In the genomic region with DNA sequence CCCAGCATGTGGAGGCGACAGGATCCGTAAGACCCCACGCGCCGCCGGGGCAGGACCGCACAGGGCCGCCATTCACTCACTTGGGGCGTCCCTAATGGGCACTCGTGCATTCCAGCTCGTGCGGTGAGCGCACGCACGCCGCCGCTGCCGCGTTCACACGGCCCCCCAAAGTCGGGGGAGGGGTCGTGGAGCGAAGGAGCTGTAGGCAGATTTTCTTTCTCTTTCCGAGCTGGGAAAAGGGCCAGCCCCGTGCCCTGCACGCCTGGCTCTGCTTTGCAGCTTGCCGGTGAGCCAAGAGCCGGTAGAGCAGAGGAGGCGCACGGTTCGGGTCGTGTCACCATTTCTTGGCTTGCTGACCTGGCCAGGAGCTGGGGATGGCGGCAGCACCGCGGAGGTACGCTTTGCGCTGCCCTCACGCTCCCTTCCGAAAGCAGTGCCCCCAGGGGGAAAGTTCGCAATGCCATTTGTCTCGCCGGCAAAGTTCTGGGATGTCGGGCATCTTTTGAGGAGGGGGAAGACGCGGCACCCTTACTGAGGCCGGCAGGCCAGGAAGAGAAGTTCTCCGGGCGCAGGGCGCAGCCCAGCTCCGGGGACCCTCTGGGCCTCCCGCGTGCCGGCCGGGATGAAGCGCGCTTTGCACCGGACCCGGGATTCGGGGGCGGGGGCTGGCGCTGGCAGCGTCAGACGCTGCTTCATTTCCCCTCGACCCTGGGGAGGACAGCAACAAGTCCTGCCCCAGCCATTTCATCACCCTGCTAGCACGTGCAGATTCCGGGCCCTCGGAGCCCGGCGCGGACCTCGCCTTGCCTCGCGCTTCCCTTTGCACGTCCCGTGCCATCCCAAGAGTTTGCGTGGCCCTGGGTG, we compare ENCODE assay signal across 1 cellular context.
TF ChIP-seq lines count a peak whose summit lies in the region.

No MANE protein-coding gene starts in this region.

TF ChIP-seq in IMR-90, 13 proteins besides CTCF, POLR2A, EP300 and RAD21:
- TF ChIP-seq, protein P1, sequence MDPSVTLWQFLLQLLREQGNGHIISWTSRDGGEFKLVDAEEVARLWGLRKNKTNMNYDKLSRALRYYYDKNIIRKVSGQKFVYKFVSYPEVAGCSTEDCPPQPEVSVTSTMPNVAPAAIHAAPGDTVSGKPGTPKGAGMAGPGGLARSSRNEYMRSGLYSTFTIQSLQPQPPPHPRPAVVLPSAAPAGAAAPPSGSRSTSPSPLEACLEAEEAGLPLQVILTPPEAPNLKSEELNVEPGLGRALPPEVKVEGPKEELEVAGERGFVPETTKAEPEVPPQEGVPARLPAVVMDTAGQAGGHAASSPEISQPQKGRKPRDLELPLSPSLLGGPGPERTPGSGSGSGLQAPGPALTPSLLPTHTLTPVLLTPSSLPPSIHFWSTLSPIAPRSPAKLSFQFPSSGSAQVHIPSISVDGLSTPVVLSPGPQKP (IDR thresholded peaks at IDR 0.05; ENCODE audit: borderline replicate concordance, low read depth, low read length), result no peak
- TF ChIP-seq MAFK (IDR thresholded peaks at IDR 0.05; ENCODE audit: low read depth, low read length) (no peak), MAZ (IDR thresholded peaks at IDR 0.05; ENCODE audit: borderline replicate concordance, low read depth, low read length) (peak; percentile 14; the same call in 1 of the 2 replicates), BHLHE40 (IDR thresholded peaks at IDR 0.05; ENCODE audit: low read depth, low read length) (peak; percentile 68), CEBPB (IDR thresholded peaks at IDR 0.05; ENCODE audit: low read depth, low read length) (0 out of 2 replicates have a peak, but pooled peaks have one; percentile 35), MXI1 (IDR thresholded peaks at IDR 0.05; ENCODE audit: borderline replicate concordance, low read depth, low read length) (peak; percentile 66; the same call in 1 of the 2 replicates)
TF ChIP-seq in IMR-90: peak in this region for 4.
